Comparison of ENCODE assay signal across 8 cellular contexts in genomic region chr6:114108119-114109002, GRCh38.
DNase-seq lines count a peak whose midpoint lies in the region; ATAC-seq and TF ChIP-seq lines count a peak whose summit lies in the region.

No MANE protein-coding gene starts in this region.

- no peak overlapping the region for H3K4me3 Mint-ChIP-seq in glutamatergic neuron (ENCODE audit: unreplicated experiment)

- H3K27ac ChIP-seq in prostate gland = no peak overlapping the region

- peaks cover 6% of the 10 kb centered on the region for H3K4me1 Mint-ChIP-seq in glutamatergic neuron (ENCODE audit: low read depth, unreplicated experiment)

- no peak overlapping the region for H3K27ac Mint-ChIP-seq in glutamatergic neuron (ENCODE audit: unreplicated experiment)

- H3K4me1 ChIP-seq in prostate gland (replicated peaks) = no peaks in the 10 kb centered on the region

- TF ChIP-seq POLR2A in prostate gland (IDR thresholded peaks at IDR 0.05) = no peak

- TF ChIP-seq CTCF in GM10266 (IDR thresholded peaks at IDR 0.05; ENCODE audit: control insufficient read depth, insufficient read depth, low read depth, missing control alignments) (peak; percentile 63), glutamatergic neuron (IDR thresholded peaks at IDR 0.05; ENCODE audit: partially characterized antibody, unreplicated experiment) (peak; percentile 64), prostate gland (IDR thresholded peaks at IDR 0.05) (peak in 3 of 4 experiments; percentile 40 to 44 (median 41))

- H3K9me3 Mint-ChIP-seq in glutamatergic neuron (ENCODE audit: unreplicated experiment) = peaks cover 5% of the 10 kb centered on the region

- DNase-seq in ACHN (peak; percentile 78), GM10266 (ENCODE audit: extremely low spot score) (peak; percentile 33), NCI-H460 (ENCODE audit: extremely low read depth, low read depth) (peak; percentile 50), glutamatergic neuron (peak; percentile 84), prostate gland (ENCODE audit: low spot score) (peak; percentile 54), middle frontal gyrus (ENCODE audit: extremely low spot score, low spot score) (no peak)
- DNase-seq in activated T-cell treated with anti-CD3 and anti-CD28 coated beads, Interleukin-2, amount 50 U/mL, for 48 hours = peak; percentile 43 to 47

- no peaks in the 10 kb centered on the region for H3K27me3 Mint-ChIP-seq in glutamatergic neuron (ENCODE audit: unreplicated experiment)

- no peaks in the 10 kb centered on the region for H3K27me3 ChIP-seq in prostate gland (replicated peaks; ENCODE audit: insufficient read depth)

- H3K9me3 ChIP-seq in prostate gland = no peaks in the 10 kb centered on the region

- in situ Hi-C loops in ACHN (cut with HindIII; ENCODE audit: low pct_ligation_motif_present, low pct_unique_long_range_greater_than_20kb, low sequenced_read_pairs) = no loop called here

- no peaks in the 10 kb centered on the region for H3K36me3 Mint-ChIP-seq in glutamatergic neuron (ENCODE audit: unreplicated experiment)

- no peak overlapping the region for H3K4me3 ChIP-seq in prostate gland

- intact Hi-C loops in prostate gland (cut with DNase I) = no loop called here

- H3K36me3 ChIP-seq in prostate gland = no peaks in the 10 kb centered on the region

- WGBS in prostate gland = 38% methylated on average over 11 of the region's 11 CpGs

- ATAC-seq in HG02870 (IDR thresholded peaks at IDR 0.05; ENCODE audit: unreplicated experiment) = peak; percentile 61
